ENCODE assay signal across 29 cellular contexts in the genomic region with DNA sequence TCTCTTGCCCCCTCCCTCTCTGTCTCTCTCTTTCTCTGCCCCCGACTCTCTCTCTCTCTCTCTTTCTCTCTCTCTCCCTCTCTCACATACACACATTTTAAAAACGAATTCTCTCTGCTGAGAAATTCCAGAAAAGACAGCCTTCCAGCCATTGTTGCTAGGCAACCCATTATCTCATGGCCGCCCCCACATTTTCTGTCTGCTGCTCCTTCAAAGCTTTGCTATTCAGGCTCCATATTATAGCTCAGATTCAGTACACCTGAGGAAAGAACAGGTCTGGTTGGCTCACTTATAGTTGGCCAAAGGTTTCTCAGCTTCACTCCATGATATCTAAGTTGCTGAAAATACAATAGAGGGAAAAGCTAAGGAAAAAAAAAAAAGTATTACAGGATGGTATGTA.
"Had no signal": no experiment of that assay in that cellular context is flagged by ENCODE, and none has a peak within 500 bp of the region (broad histone marks: within the 10 kb centered on the region; RNA-seq: fewer than 3 reads in every experiment).

No MANE protein-coding gene starts in this region.

- H3K4me1 ChIP-seq: body of pancreas, heart left ventricle, left lung, lower lobe of right lung, pancreas, psoas muscle, right atrium auricular region, spleen, testis, transverse colon had no signal

- H3K9me3 ChIP-seq: body of pancreas, heart left ventricle, left lung, lower lobe of right lung, pancreas, psoas muscle, right atrium auricular region, spleen, testis, transverse colon had no signal

- H3K27ac ChIP-seq: body of pancreas, cardiac muscle cell, coronary artery, dorsolateral prefrontal cortex, heart left ventricle, left lung, lower lobe of right lung, pancreas, psoas muscle, right atrium auricular region, spleen, testis, transverse colon, VCaP had no signal

- H3K27me3 ChIP-seq: body of pancreas, cardiac muscle cell, left lung, right atrium auricular region, testis, transverse colon had no signal

- FAIRE-seq: pancreas, TTC549, urothelium cell line had no signal

- H3K4me3 ChIP-seq: body of pancreas, cardiac muscle cell, coronary artery, dorsolateral prefrontal cortex, heart left ventricle, left lung, lower lobe of right lung, pancreas, psoas muscle, right atrium auricular region, spleen, testis, transverse colon had no signal

- DNase-seq: activated CD4-positive, alpha-beta T cell treated with anti-CD3 and anti-CD28 coated beads for 48 hours; activated CD4-positive, alpha-beta T cell treated with anti-CD3 and anti-CD28 coated beads, Interleukin-2, amount 50 U/mL, for 48 hours; activated CD8-positive, alpha-beta memory T cell treated with anti-CD3 and anti-CD28 coated beads for 24 hours; activated effector memory CD4-positive, alpha-beta T cell treated with Interleukin-2 at 50 U/mL for 16 hours; activated naive CD4-positive, alpha-beta T cell treated with Interleukin-2 at 50 U/mL for 16 hours; body of pancreas; cerebellar nuclear complex; effector memory CD4-positive, alpha-beta T cell; erythroblast; heart left ventricle; kidney glomerular epithelial cell; left lung; lower lobe of right lung; mesenchymal stem cell; natural killer cell; pancreas; psoas muscle; spleen; stimulated activated naive CD4-positive, alpha-beta T cell; T-helper 9 cell; testis; transverse colon had no signal

- ATAC-seq: body of pancreas, heart left ventricle, left lung, lower lobe of right lung, natural killer cell, pancreas, psoas muscle had no signal

- H3K36me3 ChIP-seq: cardiac muscle cell, heart left ventricle, left lung, lower lobe of right lung, pancreas, right atrium auricular region, spleen, transverse colon had no signal
